ENCODE assay signal across 26 cellular contexts in the genomic region with DNA sequence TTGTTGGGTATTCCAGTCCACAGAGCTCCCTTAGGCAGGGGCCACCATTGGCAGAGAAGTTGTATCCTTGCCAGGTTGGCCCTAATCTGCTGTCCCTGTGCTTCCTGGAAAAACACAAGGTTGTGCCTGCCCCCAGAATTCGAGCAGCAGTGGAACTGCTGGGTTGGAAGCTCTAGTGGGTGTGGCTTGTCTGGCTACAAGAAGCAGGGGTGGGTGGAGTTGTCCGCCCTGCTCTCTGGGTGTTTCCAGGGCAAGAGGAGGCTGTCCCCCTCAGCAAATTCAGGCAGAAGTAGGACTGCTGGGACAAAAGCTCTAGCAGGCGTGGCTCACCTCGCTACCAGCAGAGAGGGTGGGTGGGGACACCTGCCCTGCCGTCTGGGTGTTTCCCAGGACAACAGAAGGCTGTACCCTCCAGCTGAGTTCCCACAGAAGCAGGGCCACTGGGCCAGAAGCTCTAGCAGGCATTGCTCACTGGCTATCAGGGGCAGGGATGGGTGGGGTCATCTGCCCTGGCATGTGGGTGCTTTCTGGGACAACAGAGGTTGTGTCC.
DNase-seq lines count a peak whose midpoint lies in the region; ATAC-seq, FAIRE-seq and TF ChIP-seq lines count a peak whose summit lies in the region.
"Had no signal": no experiment of that assay in that cellular context is flagged by ENCODE, and none has a peak within 500 bp of the region (broad histone marks: within the 10 kb centered on the region; RNA-seq: fewer than 3 reads in every experiment).

No MANE protein-coding gene starts in this region.

- intact Hi-C loops in left cardiac atrium (cut with DNase I) (no loop called here), cardiac septum (cut with DNase I) (no loop called here), HepG2 (cut with micrococcal nuclease; ENCODE audit: unreplicated experiment) (no loop called here)

- TF ChIP-seq CTCF in HepG2 (CRISPR knock-in tag; IDR thresholded peaks at IDR 0.05) = no peak

- H3K4me2 ChIP-seq in HepG2 (ENCODE audit: low read depth, low read length) = no peak overlapping the region
- H3K4me2 ChIP-seq: BLaER1, PC-9 had no signal

- 2% methylated on average over 5 of the region's 5 CpGs for WGBS in HepG2 (ENCODE audit: low lambda C conversion rate)

- no peaks in the 10 kb centered on the region for H3K36me3 ChIP-seq in HepG2 (replicated peaks in 1 of 2; ENCODE audit: control insufficient read depth in 1 of 2, insufficient read depth in 2 of 2, low read length in 2 of 2)
- H3K36me3 ChIP-seq: BLaER1, HAP-1, SJSA1 had no signal

- H3K4me1 ChIP-seq in HepG2 (ENCODE audit: insufficient read depth, low read length) = no peaks in the 10 kb centered on the region
- H3K4me1 ChIP-seq: BLaER1, HAP-1, SJSA1 had no signal

- no peak overlapping the region for H3K4me3 ChIP-seq in HepG2 (replicated peaks in 1 of 3; ENCODE audit: insufficient read depth in 1 of 3, low read depth in 2 of 3, low read length in 3 of 3)
- H3K4me3 ChIP-seq: BLaER1, GM23248, HAP-1, PC-9, SJSA1 had no signal

- CTCF ChIA-PET in HepG2 (lab: Yijun Ruan, JAX; ENCODE audit: low intra/inter-chr PET ratio, low total read pairs) = no interaction called here

- POLR2A ChIA-PET in HepG2 (lab: Yijun Ruan, JAX) = no interaction called here

- no peak for FAIRE-seq in HepG2 (lab: Jason Lieb, UNC)
- FAIRE-seq: A204.1, D721Med, GM18507 had no signal

- peak; percentile 26 for DNase-seq in left cardiac atrium
- DNase-seq in cardiac septum (ENCODE audit: low spot score) = no peak
- peak; percentile 8 for DNase-seq in NCI-H774 (lab: John Stamatoyannopoulos, UW)
- no peak for DNase-seq in HepG2 (ENCODE audit: low spot score)
- no peak for DNase-seq in germinal center (ENCODE audit: low spot score)
- no peak for DNase-seq in SIG-M5 (lab: John Stamatoyannopoulos, UW)
- DNase-seq in DMS79 treated with DMSO at 0.1 percent for 48 hours (lab: John Stamatoyannopoulos, UW) = no peak
- DNase-seq: CD4-positive, CD25-positive, alpha-beta regulatory T cell; GM23248; Kasumi-1; NCI-H1105; NCI-H1436 treated with DMSO at 0.1 percent for 48 hours; NCI-H2029; NCI-H2171 treated with DMSO at 0.1 percent for 48 hours; NCI-H345; NCI-H510A treated with DMSO at 0.1 percent for 48 hours; T-cell had no signal

- H3K27ac ChIP-seq in HepG2 (ENCODE audit: extremely low read length, insufficient read depth, low read length) = no peak overlapping the region
- H3K27ac ChIP-seq: BLaER1, GM23248, HL-60, PC-9, SJSA1 had no signal

- in situ Hi-C loops in HepG2 (cut with HindIII; ENCODE audit: extremely low pct_ligation_motif_present, low pct_unique_long_range_greater_than_20kb) = no loop called here

- H2AFZ ChIP-seq in HepG2 (ENCODE audit: low read length) = no peak overlapping the region
- H2AFZ ChIP-seq: GM23248, PC-9 had no signal

- no peaks in the 10 kb centered on the region for H3K27me3 ChIP-seq in HepG2 (ENCODE audit: control insufficient read depth in 1 of 2, insufficient read depth in 2 of 2, low read length in 2 of 2)
- H3K27me3 ChIP-seq: BLaER1, SJSA1 had no signal

- no peak for TF ChIP-seq RAD21 in HepG2 (CRISPR knock-in tag; IDR thresholded peaks at IDR 0.05)

- no peaks in the 10 kb centered on the region for H4K20me1 ChIP-seq in HepG2 (ENCODE audit: insufficient read depth, low read length)
- H4K20me1 ChIP-seq: BLaER1 had no signal

- H3K9ac ChIP-seq in HepG2 (ENCODE audit: insufficient read depth, low read depth, low read length) = no peak overlapping the region
- H3K9ac ChIP-seq: BLaER1, GM23248 had no signal

- no peak for TF ChIP-seq EP300 in HepG2 (IDR thresholded peaks at IDR 0.05; ENCODE audit: low read depth in 2 of 2, low read length in 2 of 2)
- TF ChIP-seq EP300 in HepG2 (CRISPR knock-in tag; IDR thresholded peaks at IDR 0.05; ENCODE audit: borderline replicate concordance) = no peak

- no peak for TF ChIP-seq POLR2A in HepG2 (IDR thresholded peaks at IDR 0.05; ENCODE audit: insufficient read depth in 1 of 2, low read depth in 2 of 2, low read length in 2 of 2)

- peak in 1 of 2 donors; percentile 27 for ATAC-seq in left cardiac atrium
- no peak for ATAC-seq in HepG2
- ATAC-seq: Right ventricle myocardium inferior, T-cell had no signal

- no TSS peak for BruUV-seq in HepG2 (replicated peaks; lab: Mats Ljungman, UMichigan)

- no peaks in the 10 kb centered on the region for H3K79me2 ChIP-seq in HepG2 (ENCODE audit: insufficient read depth, low read length)

- H3K9me3 ChIP-seq in HepG2 (ENCODE audit: low read length) = peaks cover 93% of the 10 kb centered on the region
- H3K9me3 ChIP-seq: BLaER1, HAP-1, SJSA1 had no signal

TF ChIP-seq in HepG2, 621 proteins besides CTCF, POLR2A, EP300 and RAD21:
- TF ChIP-seq ZIK1 (CRISPR knock-in tag; IDR thresholded peaks at IDR 0.05; ENCODE audit: borderline replicate concordance, low read depth) = no peak
- TF ChIP-seq HDAC6 (IDR thresholded peaks at IDR 0.05; ENCODE audit: low read depth, low read length) = no peak
- TF ChIP-seq ATM (IDR thresholded peaks at IDR 0.05; ENCODE audit: borderline replicate concordance) = no peak
- TF ChIP-seq ZNF468 (CRISPR knock-in tag; IDR thresholded peaks at IDR 0.05) = no peak
- TF ChIP-seq, protein P1, sequence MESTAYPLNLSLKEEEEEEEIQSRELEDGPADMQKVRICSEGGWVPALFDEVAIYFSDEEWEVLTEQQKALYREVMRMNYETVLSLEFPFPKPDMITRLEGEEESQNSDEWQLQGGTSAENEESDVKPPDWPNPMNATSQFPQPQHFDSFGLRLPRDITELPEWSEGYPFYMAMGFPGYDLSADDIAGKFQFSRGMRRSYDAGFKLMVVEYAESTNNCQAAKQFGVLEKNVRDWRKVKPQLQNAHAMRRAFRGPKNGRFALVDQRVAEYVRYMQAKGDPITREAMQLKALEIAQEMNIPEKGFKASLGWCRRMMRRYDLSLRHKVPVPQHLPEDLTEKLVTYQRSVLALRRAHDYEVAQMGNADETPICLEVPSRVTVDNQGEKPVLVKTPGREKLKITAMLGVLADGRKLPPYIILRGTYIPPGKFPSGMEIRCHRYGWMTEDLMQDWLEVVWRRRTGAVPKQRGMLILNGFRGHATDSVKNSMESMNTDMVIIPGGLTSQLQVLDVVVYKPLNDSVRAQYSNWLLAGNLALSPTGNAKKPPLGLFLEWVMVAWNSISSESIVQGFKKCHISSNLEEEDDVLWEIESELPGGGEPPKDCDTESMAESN (CRISPR knock-in tag; conservative IDR thresholded peaks at IDR 0.05) = no peak
- TF ChIP-seq TRIM24 (CRISPR knock-in tag; IDR thresholded peaks at IDR 0.05) = no peak
- TF ChIP-seq HES4 (CRISPR knock-in tag; IDR thresholded peaks at IDR 0.05; ENCODE audit: borderline replicate concordance) = 0 out of 2 replicates have a peak, but pooled peaks have one; percentile 39

Comparison
In these comparisons a context has a peak if more than half of its experiments do, and no peak if none do; other contexts are left out.
1. DNase-seq: peak in left cardiac atrium (single experiment) and NCI-H774 (single experiment); none in cardiac septum (single experiment), HepG2 (single experiment), germinal center (single experiment), SIG-M5 (single experiment) and DMS79 treated with DMSO at 0.1 percent for 48 hours (single experiment).